ENCODE assay signal across 20 cellular contexts in genomic region chr3:67642734-67643133, GRCh38. TPM values are rescaled to one million over a fixed set of nuclear protein-coding genes. Genes with fewer than 3 reads are reported as not detected.
DNase-seq lines count a peak whose midpoint lies in the region; ATAC-seq, FAIRE-seq and TF ChIP-seq lines count a peak whose summit lies in the region.
"Had no signal": no experiment of that assay in that cellular context is flagged by ENCODE, and none has a peak within 500 bp of the region (broad histone marks: within the 10 kb centered on the region; RNA-seq: fewer than 3 reads in every experiment).

No MANE protein-coding gene starts in this region.

- no peak for TF ChIP-seq EP300 in transverse colon (IDR thresholded peaks at IDR 0.05; ENCODE audit: low read depth)

- peak; percentile 5 for FAIRE-seq in GM18507 (lab: Jason Lieb, UNC)
- FAIRE-seq: GM12892 had no signal

- BruUV-seq in Caco-2 (replicated peaks; lab: Mats Ljungman, UMichigan): no TSS peak

- no peaks in the 10 kb centered on the region for H3K36me3 ChIP-seq in transverse colon
- no peaks in the 10 kb centered on the region for H3K36me3 ChIP-seq in Caco-2 (ENCODE audit: control insufficient read depth, insufficient read depth, low read length)

- in situ Hi-C loops in transverse colon (cut with MboI; ENCODE audit: low pct_ligation_motif_present in 1 of 4, low pct_unique_long_range_greater_than_20kb in 1 of 4, low sequenced_read_pairs in 3 of 4): no loop called here
- in situ Hi-C loops in ACHN (cut with HindIII; ENCODE audit: low pct_ligation_motif_present, low pct_unique_long_range_greater_than_20kb, low sequenced_read_pairs): no loop called here

- DNase-seq in NCI-H748 (lab: John Stamatoyannopoulos, UW; ENCODE audit: unreplicated experiment) (peak; percentile 11), NCI-H748 treated with DMSO at 0.1 percent for 48 hours (lab: John Stamatoyannopoulos, UW) (no peak), GM18507 (ENCODE audit: extremely low spot score, insufficient read length, low read depth) (no peak), transverse colon (peak; percentile 83), ACHN (no peak), Caco-2 (no peak)
- DNase-seq: 8988T; CD8-positive, alpha-beta T cell; DMS 273 treated with DMSO at 0.1 percent for 48 hours; DMS79; GDM1; H7; HFFc6 had no signal

- ATAC-seq in esophagus mucosa: peak; percentile 21
- ATAC-seq: CD8-positive, alpha-beta T cell; GM23338; HCT116 had no signal

- H3K36me3 Mint-ChIP-seq in Caco-2 (ENCODE audit: insufficient read depth, unreplicated experiment): peaks cover 6% of the 10 kb centered on the region

- H3K27me3 Mint-ChIP-seq in Caco-2 (ENCODE audit: insufficient read depth, unreplicated experiment): no peaks in the 10 kb centered on the region
- H3K27me3 Mint-ChIP-seq: B cell had no signal

- no peak for TF ChIP-seq POLR2A in transverse colon (IDR thresholded peaks at IDR 0.05)

- H3K9me3 Mint-ChIP-seq in Caco-2 (ENCODE audit: unreplicated experiment): no peaks in the 10 kb centered on the region
- H3K9me3 Mint-ChIP-seq: CD8-positive, alpha-beta T cell; GM23338 had no signal

- intact Hi-C loops in transverse colon (cut with DNase I; ENCODE audit: low total_unique reads): no loop called here
- intact Hi-C loops in Caco-2 (cut with micrococcal nuclease; ENCODE audit: unreplicated experiment): no loop called here

- H3K27me3 ChIP-seq in transverse colon (no peaks in the 10 kb centered on the region), Caco-2 (replicated peaks; ENCODE audit: control insufficient read depth, insufficient read depth, low read length) (no peaks in the 10 kb centered on the region)
- H3K27me3 ChIP-seq: BLaER1 treated with 17β-estradiol and CSF1 and Interleukin-3, amounts not matched to agents 10 nM and 100 nM had no signal

- H3K9me3 ChIP-seq in transverse colon (no peaks in the 10 kb centered on the region), Caco-2 (no peaks in the 10 kb centered on the region)

- CTCF ChIA-PET in Caco-2 (lab: Charles Lee): no interaction called here

- H3K4me3 ChIP-seq in transverse colon (no peak overlapping the region), Caco-2 (ENCODE audit: low read depth, low read length) (no peak overlapping the region)
- H3K4me3 ChIP-seq: BLaER1 treated with 17β-estradiol and CSF1 and Interleukin-3, amounts not matched to agents 10 nM and 100 nM; GM23338 had no signal

- no peak overlapping the region for H3K4me3 Mint-ChIP-seq in Caco-2 (ENCODE audit: unreplicated experiment)
- H3K4me3 Mint-ChIP-seq: B cell; CD8-positive, alpha-beta T cell; GM23338; HFFc6 had no signal

- no peak for TF ChIP-seq CTCF in transverse colon (IDR thresholded peaks at IDR 0.05)
- TF ChIP-seq CTCF in Caco-2 (IDR thresholded peaks at IDR 0.05; ENCODE audit: insufficient read depth in 1 of 2, low read depth in 1 of 2, low read length in 1 of 2, severe bottlenecking in 1 of 2, unreplicated experiment in 1 of 2): no peak

- POLR2A ChIA-PET in Caco-2 (lab: Charles Lee): no interaction called here

- 50 to 67% methylated on average over 1 of the region's 1 CpG for WGBS in transverse colon (ENCODE audit: low coverage in 1 of 2), 2 donors

- H3K27ac Mint-ChIP-seq in Caco-2 (ENCODE audit: unreplicated experiment): no peak overlapping the region
- H3K27ac Mint-ChIP-seq: B cell; CD8-positive, alpha-beta T cell; GM23338; HFFc6 had no signal

- peaks cover 12% of the 10 kb centered on the region for H3K4me1 Mint-ChIP-seq in Caco-2 (ENCODE audit: low read depth, unreplicated experiment)

- H3K27ac ChIP-seq in transverse colon: peak overlapping the region in 2 of 4 donors; percentile 9 to 41
- H3K27ac ChIP-seq: BLaER1 treated with 17β-estradiol and CSF1 and Interleukin-3, amounts not matched to agents 10 nM and 100 nM; HL-60 had no signal

- H3K4me1 ChIP-seq in transverse colon (peaks cover 6 to 34% (median 20%) of the 10 kb centered on the region in 4 donors), Caco-2 (peaks cover 12% of the 10 kb centered on the region)
- H3K4me1 ChIP-seq: BLaER1 treated with 17β-estradiol and CSF1 and Interleukin-3, amounts not matched to agents 10 nM and 100 nM had no signal

RNA-seq across cellular contexts. Expression of gene SUCLG2, which starts 11.7 kb away (rescaled TPM):
- total RNA-seq in esophagus mucosa (38.9 TPM), transverse colon (100 to 1,000 TPM in 3 of 4 donors, 10 to 100 TPM in 1; 59.5 to 269 (median 160) TPM), Caco-2 (2022) (50.3 and 53.5 TPM in 2 replicates)

Comparison
In these comparisons a context has a peak if more than half of its experiments do, and no peak if none do; other contexts are left out.
1. DNase-seq: peak in NCI-H748 (single experiment) and transverse colon (single experiment); none in NCI-H748 treated with DMSO at 0.1 percent for 48 hours (single experiment), GM18507 (single experiment), ACHN (single experiment) and Caco-2 (0 of 2).